8 cellular contexts compared by ENCODE assay signal in genomic region chr1:63592536-63593302, GRCh38. TPM values are rescaled to one million over a fixed set of nuclear protein-coding genes. Genes with fewer than 3 reads are reported as not detected.
DNase-seq lines count a peak whose midpoint lies in the region; ATAC-seq and TF ChIP-seq lines count a peak whose summit lies in the region.

No MANE protein-coding gene starts in this region.

- ATAC-seq in gastrocnemius medialis (no peak), HG03097 (IDR thresholded peaks at IDR 0.05; ENCODE audit: low FRiP score, unreplicated experiment) (no peak), HG02870 (IDR thresholded peaks at IDR 0.05; ENCODE audit: unreplicated experiment) (no peak)

- in situ Hi-C loops in gastrocnemius medialis (cut with MboI; ENCODE audit: low sequenced_read_pairs in 4 of 4) = no loop called here

- H3K27ac ChIP-seq in hepatocyte = peak overlapping the region; percentile 95
- peak overlapping the region; percentile 91 to 99 (median 96) for H3K27ac ChIP-seq in gastrocnemius medialis

- H3K36me3 ChIP-seq in hepatocyte (replicated peaks; ENCODE audit: insufficient read depth, low read depth) = no peaks in the 10 kb centered on the region
- H3K36me3 ChIP-seq in gastrocnemius medialis = no peaks in the 10 kb centered on the region

- WGBS in hepatocyte (ENCODE audit: low lambda C conversion rate, missing lambda C conversion rate) = 38% methylated on average over 14 of the region's 18 CpGs

- intact Hi-C loops in gastrocnemius medialis (cut with DNase I; ENCODE audit: low total_unique reads) = loop anchor here (5.0 kb wide), 1 partner anchor 225 kb away; the partner anchor contains the start of gene ALG6

- H2AFZ ChIP-seq in hepatocyte = peak overlapping the region; percentile 99

- no peak for TF ChIP-seq POLR2A in gastrocnemius medialis (IDR thresholded peaks at IDR 0.05)

- H3K4me2 ChIP-seq in hepatocyte = peak overlapping the region; percentile 83

- DNase-seq in stimulated activated CD4-positive, alpha-beta T cell treated with anti-CD3 and anti-CD28 coated beads, Interleukin-1b, Interleukin-23, amount 100 ng/mL, for 48 hours = peak; percentile 55
- DNase-seq in stimulated activated CD4-positive, alpha-beta T cell treated with anti-CD3 and anti-CD28 coated beads, Interleukin-4, amount 100 ng/mL, for 1 hour = no peak
- DNase-seq in hepatocyte (ENCODE audit: low spot score) (no peak), gastrocnemius medialis (no peak), NCI-H128 (lab: John Stamatoyannopoulos, UW; ENCODE audit: unreplicated experiment) (no peak)

- H4K20me1 ChIP-seq in hepatocyte (ENCODE audit: insufficient read depth, poor library complexity, severe bottlenecking) = no peaks in the 10 kb centered on the region

- TF ChIP-seq CTCF in WI38 (IDR thresholded peaks at IDR 0.05; ENCODE audit: low read depth, low read length) (no peak), hepatocyte (IDR thresholded peaks at IDR 0.05; ENCODE audit: poor library complexity) (no peak), gastrocnemius medialis (IDR thresholded peaks at IDR 0.05 in 4 of 5, conservative IDR thresholded peaks at IDR 0.05 in 1 of 5) (no peak)

- H3K9me2 ChIP-seq in hepatocyte (replicated peaks; ENCODE audit: insufficient read depth) = no peaks in the 10 kb centered on the region

- H3K27me3 ChIP-seq in hepatocyte (no peaks in the 10 kb centered on the region), gastrocnemius medialis (no peaks in the 10 kb centered on the region)

- H3K9me3 ChIP-seq in hepatocyte (ENCODE audit: low read depth) = no peaks in the 10 kb centered on the region
- no peaks in the 10 kb centered on the region for H3K9me3 ChIP-seq in gastrocnemius medialis

- H3K4me3 ChIP-seq in WI38 (ENCODE audit: low read depth, low read length) (peak overlapping the region; percentile 78), hepatocyte (peak overlapping the region; percentile 79), gastrocnemius medialis (peak overlapping the region; percentile 74 to 85 (median 78))

- peaks cover 3% of the 10 kb centered on the region for H3K4me1 ChIP-seq in hepatocyte (ENCODE audit: insufficient read depth)
- H3K4me1 ChIP-seq in gastrocnemius medialis = peaks cover 43 to 53% of the 10 kb centered on the region in 2 donors

- H3K79me2 ChIP-seq in hepatocyte = peaks cover 20% of the 10 kb centered on the region

RNA-seq across cellular contexts. Expression of gene PGM1, which starts 0.5 kb away (rescaled TPM):
- total RNA-seq in hepatocyte (76.1 and 88.9 TPM in 2 replicates), gastrocnemius medialis (100 to 1,000 TPM; 320 to 713 (median 666) TPM)
- polyA plus RNA-seq in hepatocyte = 71.2 and 85.0 TPM in 2 replicates
